ENCODE assay signal across 12 cellular contexts in the genomic region with DNA sequence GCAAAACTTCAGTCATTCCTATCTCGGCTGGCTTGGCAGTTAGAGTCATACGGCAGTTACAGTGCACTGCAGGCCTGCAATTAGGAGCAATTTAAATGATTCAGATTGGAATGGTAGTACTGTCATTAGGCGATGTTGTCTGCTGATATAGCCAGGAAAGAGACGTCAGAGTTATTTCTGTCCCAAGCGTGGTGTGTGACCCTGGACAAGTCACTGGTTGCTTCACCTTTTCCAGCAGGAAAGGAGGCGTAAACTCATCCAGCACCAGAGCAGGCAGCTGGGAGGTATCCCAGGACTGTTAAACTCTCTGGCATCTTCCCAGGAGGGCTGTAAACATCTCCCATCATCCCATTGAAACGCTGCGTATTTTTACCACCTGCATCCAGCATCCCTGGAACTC. TPM values are rescaled to one million over a fixed set of nuclear protein-coding genes. Genes with fewer than 3 reads are reported as not detected.
DNase-seq lines count a peak whose midpoint lies in the region; ATAC-seq, FAIRE-seq and TF ChIP-seq lines count a peak whose summit lies in the region.
"Had no signal": no experiment of that assay in that cellular context is flagged by ENCODE, and none has a peak within 500 bp of the region (broad histone marks: within the 10 kb centered on the region; RNA-seq: fewer than 3 reads in every experiment).

No MANE protein-coding gene starts in this region.

- DNase-seq in NCI-H146 treated with DMSO at 0.1 percent for 48 hours (lab: John Stamatoyannopoulos, UW; ENCODE audit: unreplicated experiment) (peak; percentile 69), breast epithelium (ENCODE audit: low spot score in 2 of 2) (no peak), kidney (no peak), suprapubic skin (ENCODE audit: low spot score in 2 of 2) (no peak), GM12891 (ENCODE audit: insufficient read length, low spot score) (no peak), uterus (no peak)
- DNase-seq: head of caudate nucleus, nucleus accumbens had no signal

- no peaks in the 10 kb centered on the region for H3K9me3 ChIP-seq in breast epithelium
- H3K9me3 ChIP-seq in kidney (ENCODE audit: control insufficient read depth in 1 of 2, low read length in 2 of 2), result no peaks in the 10 kb centered on the region
- H3K9me3 ChIP-seq in suprapubic skin, result no peaks in the 10 kb centered on the region
- no peaks in the 10 kb centered on the region for H3K9me3 ChIP-seq in uterus
- H3K9me3 ChIP-seq: ascending aorta had no signal

- intact Hi-C loops in breast epithelium (cut with DNase I; ENCODE audit: low total_unique reads), result no loop called here
- intact Hi-C loops in kidney (cut with DNase I), result no loop called here
- intact Hi-C loops in uterus (cut with DNase I; ENCODE audit: low total_unique reads), result no loop called here

- H3K4me3 ChIP-seq in breast epithelium (peak overlapping the region in 2 of 3 donors; percentile 42 to 44), kidney (ENCODE audit: low read length in 2 of 2) (peak overlapping the region in 1 of 2 donors; percentile 76), suprapubic skin (peak overlapping the region; percentile 42), uterus (no peak overlapping the region)

- H3K4me1 ChIP-seq in breast epithelium, result peaks cover 0 to 5% of the 10 kb centered on the region in 2 donors
- peaks cover 2 to 3% of the 10 kb centered on the region in 2 donors for H3K4me1 ChIP-seq in kidney (ENCODE audit: control insufficient read depth in 1 of 2, insufficient read depth in 1 of 2, low read depth in 1 of 2, low read length in 2 of 2)
- H3K4me1 ChIP-seq in suprapubic skin, result peaks cover 27% of the 10 kb centered on the region
- H3K4me1 ChIP-seq in uterus, result no peaks in the 10 kb centered on the region
- H3K4me1 ChIP-seq: ascending aorta had no signal

- TF ChIP-seq POLR2A in breast epithelium (IDR thresholded peaks at IDR 0.05), result no peak
- TF ChIP-seq POLR2A in suprapubic skin (IDR thresholded peaks at IDR 0.05), result no peak
- no peak for TF ChIP-seq POLR2A in GM12891 (IDR thresholded peaks at IDR 0.05; ENCODE audit: low read depth, low read length)
- TF ChIP-seq POLR2A in uterus (IDR thresholded peaks at IDR 0.05), result no peak

- TF ChIP-seq CTCF in breast epithelium (IDR thresholded peaks at IDR 0.05) (no peak), kidney (IDR thresholded peaks at IDR 0.05; ENCODE audit: borderline replicate concordance, extremely low read depth, insufficient read depth) (no peak), suprapubic skin (IDR thresholded peaks at IDR 0.05) (no peak), uterus (IDR thresholded peaks at IDR 0.05) (no peak)

- ATAC-seq in activated CD4-positive, CD25-positive, alpha-beta regulatory T cell treated with anti-CD3 and anti-CD28 coated beads, Interleukin-2, amount 50 U/mL, for 24 hours, result no peak

- H3K9ac ChIP-seq in kidney (ENCODE audit: low read length in 2 of 2), result peak overlapping the region in 1 of 2 donors; percentile 57

- TF ChIP-seq EP300 in suprapubic skin (IDR thresholded peaks at IDR 0.05), result no peak

- no peaks in the 10 kb centered on the region for H3K27me3 ChIP-seq in breast epithelium
- no peaks in the 10 kb centered on the region for H3K27me3 ChIP-seq in suprapubic skin
- no peaks in the 10 kb centered on the region for H3K27me3 ChIP-seq in uterus
- H3K27me3 ChIP-seq: ascending aorta had no signal

- FAIRE-seq in kidney (lab: Jason Lieb, UNC) (no peak), GM12891 (lab: Jason Lieb, UNC) (no peak)

- 47% methylated on average over 8 of the region's 8 CpGs for WGBS in suprapubic skin

- no peaks in the 10 kb centered on the region for H3K36me3 ChIP-seq in breast epithelium
- no peaks in the 10 kb centered on the region for H3K36me3 ChIP-seq in kidney (ENCODE audit: control insufficient read depth in 1 of 2, insufficient read depth in 2 of 2, low read length in 2 of 2)
- H3K36me3 ChIP-seq in suprapubic skin, result no peaks in the 10 kb centered on the region
- no peaks in the 10 kb centered on the region for H3K36me3 ChIP-seq in uterus
- H3K36me3 ChIP-seq: ascending aorta had no signal

- peak overlapping the region; percentile 77 to 88 for H3K27ac ChIP-seq in breast epithelium
- H3K27ac ChIP-seq in kidney (ENCODE audit: low read depth in 2 of 2, low read length in 2 of 2), result peak overlapping the region; percentile 79
- H3K27ac ChIP-seq in suprapubic skin, result peak overlapping the region; percentile 73
- H3K27ac ChIP-seq in uterus, result peak overlapping the region in 1 of 2 donors; percentile 35
- H3K27ac ChIP-seq: SK-N-MC had no signal

TF ChIP-seq in GM12891, 5 proteins besides CTCF, POLR2A, EP300 and RAD21:
- TF ChIP-seq POU2F2 (IDR thresholded peaks at IDR 0.05; ENCODE audit: low read depth, low read length), result no peak
- TF ChIP-seq POLR2AphosphoS5 (IDR thresholded peaks at IDR 0.05; ENCODE audit: low read depth, low read length), result no peak
TF ChIP-seq in GM12891: peak in this region for 0.

RNA-seq across cellular contexts. Expression of a gene that starts 0.8 kb away (rescaled TPM):
- total RNA-seq in breast epithelium, result 10 to 100 TPM; 19.7 to 22.6 (median 22.5) TPM
- total RNA-seq in kidney, result 25.6 TPM
- polyA plus RNA-seq in kidney (ENCODE audit: insufficient read depth, low read depth, low replicate concordance), result 10.2 TPM
- 10 to 100 TPM; 21.7 to 47.2 (median 36.2) TPM for total RNA-seq in suprapubic skin
- 0.37 TPM for polyA plus RNA-seq in GM12891 (2012; ENCODE audit: low read depth, missing spikeins)
- 10 to 100 TPM in 2 of 4 donors, 1 to 10 TPM in 1, under 1 TPM in 1; 0.29 to 12.9 (median 8.8) TPM for total RNA-seq in uterus
- total RNA-seq: activated CD8-positive, alpha-beta memory T cell treated with anti-CD3 and anti-CD28 coated beads for 36 hours had no signal

Comparison
In these comparisons a context has a peak if more than half of its experiments do, and no peak if none do; other contexts are left out.
1. H3K4me3 ChIP-seq: peak in breast epithelium (2 of 3) and suprapubic skin (single experiment); none in uterus (0 of 2).